Comparison of ENCODE assay signal across 22 cellular contexts in the genomic region with DNA sequence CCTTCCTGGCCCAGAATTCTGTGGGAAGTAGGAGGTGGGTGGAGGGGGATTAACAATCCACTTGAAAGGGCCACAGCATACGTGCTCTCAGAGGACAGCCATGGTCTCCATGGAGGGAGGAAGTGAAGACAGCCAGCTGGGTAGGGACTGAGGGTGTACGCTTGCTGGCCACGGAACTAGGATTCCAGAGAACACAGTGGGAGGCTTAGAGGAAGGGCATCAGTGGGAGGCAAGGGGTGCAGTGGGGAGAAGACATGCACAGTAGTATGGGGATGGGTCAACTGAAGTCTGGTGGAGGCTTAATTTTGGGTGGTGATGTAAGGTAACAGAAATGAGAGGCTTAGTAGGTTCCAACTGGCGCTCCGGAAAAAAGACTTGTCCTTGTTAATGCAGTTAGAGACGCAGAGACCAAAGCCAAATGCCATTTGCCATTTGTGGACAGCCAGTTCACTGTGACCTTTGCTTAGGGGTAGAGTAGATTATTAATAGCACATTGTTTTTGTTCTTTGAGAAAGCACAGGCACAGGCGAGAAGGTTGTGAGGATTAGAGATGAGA.
DNase-seq lines count a peak whose midpoint lies in the region; ATAC-seq and TF ChIP-seq lines count a peak whose summit lies in the region.
"Had no signal": no experiment of that assay in that cellular context is flagged by ENCODE, and none has a peak within 500 bp of the region (broad histone marks: within the 10 kb centered on the region; RNA-seq: fewer than 3 reads in every experiment).

No MANE protein-coding gene starts in this region.

- H3K27me3 ChIP-seq in body of pancreas (no peaks in the 10 kb centered on the region), cardiac muscle cell (no peaks in the 10 kb centered on the region), muscle layer of duodenum (ENCODE audit: low read depth, low read length) (no peaks in the 10 kb centered on the region), stomach smooth muscle (ENCODE audit: control insufficient read depth in 1 of 2, insufficient read depth in 2 of 2, low read length in 2 of 2) (no peaks in the 10 kb centered on the region)
- no peaks in the 10 kb centered on the region for H3K27me3 ChIP-seq in naive thymus-derived CD4-positive, alpha-beta T cell (ENCODE audit: control insufficient read depth in 2 of 2, insufficient read depth in 2 of 2, low read length in 2 of 2)
- H3K27me3 ChIP-seq: neural progenitor cell had no signal

- no peak overlapping the region for H3K4me3 Mint-ChIP-seq in naive thymus-derived CD4-positive, alpha-beta T cell
- H3K4me3 Mint-ChIP-seq: activated CD4-positive, alpha-beta T cell treated with anti-CD3 and anti-CD28 coated beads, Interleukin-2, amount 10 ng/mL, durations not matched to agents 7 days and 5 days; activated T-helper 1 cell treated with anti-CD3 and anti-CD28 coated beads, Interleukin-12 subunit alpha, Interleukin-12 subunit beta, Interleukin-2, Interleukin-4 antibody, amounts not matched to agents 30 ng/mL and 10 ng/mL and 1 ng/mL, durations not matched to agents 14 hours and 24 hours and 36 hours; CD4-positive, CD25-positive, alpha-beta regulatory T cell; effector memory CD8-positive, alpha-beta T cell; mesothelial cell of epicardium; neural progenitor cell; T-helper 17 cell had no signal

- WGBS in body of pancreas, 2 donors = 39 to 47% methylated on average over 7 of the region's 7 CpGs

- H3K4me3 ChIP-seq in body of pancreas = no peak overlapping the region
- H3K4me3 ChIP-seq in cardiac muscle cell = no peak overlapping the region
- no peak overlapping the region for H3K4me3 ChIP-seq in muscle layer of duodenum (ENCODE audit: low read depth in 1 of 2, low read length in 2 of 2)
- peak overlapping the region; percentile 35 to 37 for H3K4me3 ChIP-seq in stomach smooth muscle (ENCODE audit: low read length in 2 of 2)
- H3K4me3 ChIP-seq in naive thymus-derived CD4-positive, alpha-beta T cell (ENCODE audit: low read length) = no peak overlapping the region
- H3K4me3 ChIP-seq: neural progenitor cell, SK-N-MC had no signal

- TF ChIP-seq POLR2A in body of pancreas (IDR thresholded peaks at IDR 0.05) = no peak

- peak overlapping the region in 1 of 2 donors; percentile 21 for H3K9ac ChIP-seq in stomach smooth muscle (ENCODE audit: low read length in 2 of 2)
- H3K9ac ChIP-seq: neural progenitor cell had no signal

- H3K4me1 Mint-ChIP-seq in naive thymus-derived CD4-positive, alpha-beta T cell = peaks cover 0 to 4% (median 0%) of the 10 kb centered on the region in 7 donors
- H3K4me1 Mint-ChIP-seq: activated CD4-positive, alpha-beta T cell treated with anti-CD3 and anti-CD28 coated beads, Interleukin-2, amount 10 ng/mL, durations not matched to agents 7 days and 5 days; CD4-positive, CD25-positive, alpha-beta regulatory T cell; mesothelial cell of epicardium; T-helper 17 cell had no signal

- no peak for ATAC-seq in body of pancreas
- no peak for ATAC-seq in naive thymus-derived CD4-positive, alpha-beta T cell
- ATAC-seq: activated naive CD4-positive, alpha-beta T cell treated with anti-CD3 and anti-CD28 coated beads, Interleukin-2, amount 50 U/mL, for 72 hours; effector memory CD8-positive, alpha-beta T cell; T-helper 17 cell had no signal

- H3K9me3 ChIP-seq in body of pancreas (no peaks in the 10 kb centered on the region), cardiac muscle cell (ENCODE audit: low read depth) (no peaks in the 10 kb centered on the region), muscle layer of duodenum (ENCODE audit: control insufficient read depth in 1 of 2, low read length in 2 of 2) (no peaks in the 10 kb centered on the region), stomach smooth muscle (ENCODE audit: control insufficient read depth in 2 of 2, low read length in 2 of 2) (no peaks in the 10 kb centered on the region)
- no peaks in the 10 kb centered on the region for H3K9me3 ChIP-seq in naive thymus-derived CD4-positive, alpha-beta T cell (ENCODE audit: control insufficient read depth in 2 of 3, low read length in 3 of 3)

- peaks cover 0 to 6% (median 0%) of the 10 kb centered on the region in 11 donors for H3K9me3 Mint-ChIP-seq in naive thymus-derived CD4-positive, alpha-beta T cell
- H3K9me3 Mint-ChIP-seq: activated CD4-positive, alpha-beta T cell treated with anti-CD3 and anti-CD28 coated beads, Interleukin-2, amount 10 ng/mL, durations not matched to agents 7 days and 5 days; activated naive CD4-positive, alpha-beta T cell treated with anti-CD3 and anti-CD28 coated beads, Interleukin-2, amount 50 U/mL, for 72 hours; activated T-helper 1 cell treated with anti-CD3 and anti-CD28 coated beads, Interleukin-12 subunit alpha, Interleukin-12 subunit beta, Interleukin-2, Interleukin-4 antibody, amounts not matched to agents 30 ng/mL and 10 ng/mL and 1 ng/mL, durations not matched to agents 14 hours and 24 hours and 36 hours; effector memory CD8-positive, alpha-beta T cell had no signal

- TF ChIP-seq CTCF in body of pancreas (IDR thresholded peaks at IDR 0.05) (no peak), cardiac muscle cell (IDR thresholded peaks at IDR 0.05; ENCODE audit: low read depth, low read length) (no peak)

- H3K4me1 ChIP-seq in body of pancreas (peaks cover 30% of the 10 kb centered on the region), cardiac muscle cell (ENCODE audit: low read depth) (peaks cover 6% of the 10 kb centered on the region), muscle layer of duodenum (ENCODE audit: control insufficient read depth in 1 of 2, insufficient read depth in 2 of 2, low read length in 2 of 2) (peaks cover 0 to 18% of the 10 kb centered on the region in 2 donors), stomach smooth muscle (ENCODE audit: control insufficient read depth, insufficient read depth, low read length) (peaks cover 18% of the 10 kb centered on the region)
- no peaks in the 10 kb centered on the region for H3K4me1 ChIP-seq in naive thymus-derived CD4-positive, alpha-beta T cell (ENCODE audit: control insufficient read depth in 2 of 2, insufficient read depth in 2 of 2, low read length in 2 of 2)

- CTCF ChIA-PET in naive thymus-derived CD4-positive, alpha-beta T cell (lab: Charles Lee) = no interaction called here

- H3K27ac ChIP-seq in body of pancreas = peak overlapping the region in 3 of 4 donors; percentile 31 to 58 (median 46)
- H3K27ac ChIP-seq in cardiac muscle cell = peak overlapping the region; percentile 5
- peak overlapping the region; percentile 28 for H3K27ac ChIP-seq in muscle layer of duodenum (ENCODE audit: low read length)
- peak overlapping the region; percentile 69 for H3K27ac ChIP-seq in stomach smooth muscle (ENCODE audit: low read length)
- H3K27ac ChIP-seq in naive thymus-derived CD4-positive, alpha-beta T cell (ENCODE audit: low read depth, low read length) = no peak overlapping the region
- H3K27ac ChIP-seq: neural progenitor cell, SK-N-MC, VCaP had no signal

- no peak overlapping the region for H3K27ac Mint-ChIP-seq in naive thymus-derived CD4-positive, alpha-beta T cell
- H3K27ac Mint-ChIP-seq: activated CD4-positive, alpha-beta T cell treated with anti-CD3 and anti-CD28 coated beads, Interleukin-2, amount 10 ng/mL, durations not matched to agents 7 days and 5 days; activated naive CD4-positive, alpha-beta T cell treated with anti-CD3 and anti-CD28 coated beads, Interleukin-2, amount 50 U/mL, for 72 hours; activated T-helper 1 cell treated with anti-CD3 and anti-CD28 coated beads, Interleukin-12 subunit alpha, Interleukin-12 subunit beta, Interleukin-2, Interleukin-4 antibody, amounts not matched to agents 30 ng/mL and 10 ng/mL and 1 ng/mL, durations not matched to agents 14 hours and 24 hours and 36 hours; effector memory CD8-positive, alpha-beta T cell; mesothelial cell of epicardium; neural progenitor cell; T-helper 17 cell had no signal

- H3K27me3 Mint-ChIP-seq in naive thymus-derived CD4-positive, alpha-beta T cell = peaks cover 2 to 61% (median 47%) of the 10 kb centered on the region in 5 donors

- DNase-seq in body of pancreas (no peak), cardiac muscle cell (ENCODE audit: low read depth in 1 of 2, low spot score in 1 of 2) (peak in 1 of 2 donors; percentile 23), epidermal melanocyte (ENCODE audit: insufficient read length, low spot score) (no peak), NCI-H2171 (lab: John Stamatoyannopoulos, UW) (no peak)
- no peak for DNase-seq in naive thymus-derived CD4-positive, alpha-beta T cell
- no peak for DNase-seq in stimulated activated CD4-positive, alpha-beta T cell treated with anti-CD3 and anti-CD28 coated beads, Interleukin-15, amount 100 ng/mL, for 24 hours
- DNase-seq: activated CD4-positive, alpha-beta T cell treated with anti-CD3 and anti-CD28 coated beads, Interleukin-2, amount 10 ng/mL, durations not matched to agents 7 days and 5 days; CD4-positive, CD25-positive, alpha-beta regulatory T cell; effector memory CD8-positive, alpha-beta T cell; glutamatergic neuron; NCI-H1436; NCI-H2107; stimulated activated CD8-positive, alpha-beta memory T cell treated with anti-CD3 and anti-CD28 coated beads, Interleukin-4, amount 100 ng/mL, for 48 hours; T-helper 17 cell had no signal

- POLR2A ChIA-PET in naive thymus-derived CD4-positive, alpha-beta T cell (lab: Charles Lee) = no interaction called here

- H3K36me3 ChIP-seq in body of pancreas (replicated peaks in 1 of 2; ENCODE audit: insufficient read depth in 1 of 2, low read depth in 2 of 2) = no peaks in the 10 kb centered on the region
- no peaks in the 10 kb centered on the region for H3K36me3 ChIP-seq in cardiac muscle cell
- H3K36me3 ChIP-seq in muscle layer of duodenum (ENCODE audit: control insufficient read depth in 1 of 2, insufficient read depth in 2 of 2, low read length in 2 of 2) = no peaks in the 10 kb centered on the region
- H3K36me3 ChIP-seq in stomach smooth muscle (ENCODE audit: control insufficient read depth in 2 of 2, insufficient read depth in 2 of 2, low read length in 2 of 2) = no peaks in the 10 kb centered on the region
- no peaks in the 10 kb centered on the region for H3K36me3 ChIP-seq in naive thymus-derived CD4-positive, alpha-beta T cell (ENCODE audit: control insufficient read depth in 2 of 3, insufficient read depth in 3 of 3, low read length in 3 of 3)
- H3K36me3 ChIP-seq: neural progenitor cell had no signal

- intact Hi-C loops in body of pancreas (cut with DNase I) = no loop called here
- intact Hi-C loops in naive thymus-derived CD4-positive, alpha-beta T cell (cut with micrococcal nuclease) = no loop called here

- no peaks in the 10 kb centered on the region for H3K36me3 Mint-ChIP-seq in naive thymus-derived CD4-positive, alpha-beta T cell
- H3K36me3 Mint-ChIP-seq: CD4-positive, CD25-positive, alpha-beta regulatory T cell; mesothelial cell of epicardium had no signal

Comparison
In these comparisons a context has a peak if more than half of its experiments do, and no peak if none do; other contexts are left out.
1. H3K4me3 ChIP-seq: peak in stomach smooth muscle (2 of 2); none in body of pancreas (0 of 2), cardiac muscle cell (single experiment), muscle layer of duodenum (0 of 2) and naive thymus-derived CD4-positive, alpha-beta T cell (single experiment).